ENCODE assay signal across 1 cellular context in the genomic region with DNA sequence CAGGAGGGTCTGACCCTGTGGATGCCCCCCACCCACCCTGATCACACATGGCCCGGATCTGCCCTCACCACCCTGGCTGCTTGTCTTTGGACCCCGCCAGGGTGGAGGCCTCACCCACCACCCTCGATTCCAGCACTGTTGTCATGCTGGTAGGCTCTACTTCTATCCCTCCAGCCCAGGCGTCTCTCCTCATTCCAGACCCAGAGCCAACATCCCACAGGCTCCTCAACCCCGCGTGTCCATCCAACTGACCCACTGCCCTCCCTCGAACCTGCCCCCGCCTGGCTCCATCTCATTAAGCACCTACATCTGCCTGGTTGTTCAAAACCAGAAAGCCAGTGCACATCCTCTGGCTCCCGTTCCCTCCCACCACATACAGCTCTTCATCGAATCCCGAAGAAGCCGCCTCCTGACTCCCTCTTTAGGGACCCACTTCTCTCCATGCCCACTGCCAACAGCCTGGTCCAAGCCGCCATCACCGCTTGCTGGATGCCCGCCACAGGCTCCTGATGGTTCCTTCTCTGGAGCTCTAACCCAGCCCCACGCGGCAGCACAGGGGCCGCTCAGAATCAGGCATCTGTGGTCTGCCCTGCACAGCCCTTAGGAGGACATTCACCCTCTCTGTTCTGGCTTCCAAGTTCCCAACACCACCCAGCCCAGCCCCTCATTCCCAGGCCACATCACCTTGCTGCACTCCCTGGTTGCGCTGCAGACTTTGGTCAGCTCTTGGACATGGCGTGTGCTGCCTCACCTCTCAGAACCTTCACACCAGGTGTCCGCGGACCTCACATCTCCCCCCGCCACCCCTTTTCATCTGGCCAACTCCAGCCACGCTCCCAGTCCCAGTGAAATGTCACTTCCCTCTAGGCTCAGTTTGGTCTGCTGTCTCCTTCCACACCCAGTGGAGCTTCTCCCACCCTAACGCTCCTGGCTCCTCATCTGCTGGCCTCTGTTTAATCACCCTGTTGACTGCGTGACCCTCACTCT.
TF ChIP-seq lines count a peak whose summit lies in the region.

No MANE protein-coding gene starts in this region.

TF ChIP-seq in HepG2, 621 proteins besides CTCF, POLR2A, EP300 and RAD21:
- TF ChIP-seq ZNF788 (CRISPR knock-in tag; IDR thresholded peaks at IDR 0.05; ENCODE audit: borderline replicate concordance) (0 out of 2 replicates have a peak, but pooled peaks have one; percentile 20), KDM1A (CRISPR knock-in tag; IDR thresholded peaks at IDR 0.05) (no peak), AGO2 (optimal IDR thresholded peaks at IDR 0.05; ENCODE audit: low read depth, low read length) (peak; percentile 41)
TF ChIP-seq in HepG2: peak in this region for 2.
